9 cellular contexts compared by ENCODE assay signal in the genomic region with DNA sequence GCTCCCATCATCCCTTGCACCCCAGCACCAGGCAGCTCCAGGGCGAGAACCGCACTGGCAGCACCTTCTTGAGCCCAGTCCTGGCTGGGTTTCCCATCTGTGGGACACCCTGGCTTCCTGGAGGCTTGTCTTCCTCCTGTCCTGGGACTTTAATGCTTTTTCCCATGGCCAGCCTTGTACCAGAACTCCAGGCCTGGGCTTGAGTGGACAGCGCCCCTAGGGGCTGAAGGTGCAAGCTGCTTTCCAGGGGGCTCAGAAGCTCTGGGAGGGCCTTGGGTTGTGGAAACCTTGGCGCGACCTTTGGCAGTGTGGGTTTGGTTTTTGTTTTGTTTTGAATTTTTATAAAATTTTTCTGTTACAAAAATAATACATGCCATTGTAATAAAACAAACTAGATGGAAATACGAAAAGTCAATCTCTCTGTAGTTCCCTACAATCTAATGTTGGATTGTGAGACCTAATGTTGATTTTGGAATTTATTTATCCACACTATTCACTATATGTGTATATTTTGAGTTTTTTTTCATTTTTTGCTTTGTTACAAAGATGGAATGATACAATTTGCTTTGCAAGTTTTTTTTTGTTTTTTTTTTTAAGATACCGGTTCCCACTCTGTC. TPM values are rescaled to one million over a fixed set of nuclear protein-coding genes. Genes with fewer than 3 reads are reported as not detected.
DNase-seq lines count a peak whose midpoint lies in the region; ATAC-seq, FAIRE-seq and TF ChIP-seq lines count a peak whose summit lies in the region.
"Had no signal": no experiment of that assay in that cellular context is flagged by ENCODE, and none has a peak within 500 bp of the region (broad histone marks: within the 10 kb centered on the region; RNA-seq: fewer than 3 reads in every experiment).

No MANE protein-coding gene starts in this region.

- H3K36me3 ChIP-seq in bronchial epithelial cell (ENCODE audit: control insufficient read depth, insufficient read depth, low read length) (no peaks in the 10 kb centered on the region), tibial artery (no peaks in the 10 kb centered on the region)

- ATAC-seq in HG02610 (IDR thresholded peaks at IDR 0.05; ENCODE audit: unreplicated experiment) (peak; percentile 44), T-helper 17 cell (peak; percentile 60), HG03280 (IDR thresholded peaks at IDR 0.05; ENCODE audit: unreplicated experiment) (no peak)

- H3K4me1 ChIP-seq in tibial artery = no peaks in the 10 kb centered on the region

- no peak overlapping the region for H3K4me3 Mint-ChIP-seq in T-helper 17 cell
- H3K4me3 Mint-ChIP-seq: T-helper 1 cell treated with Interleukin-12 subunit alpha and Interleukin-12 subunit beta and Interleukin-4 antibody, amounts not matched to agents 30 μg/mL and 1 μg/mL, for 36 hours had no signal

- no peak overlapping the region for H3K27ac Mint-ChIP-seq in T-helper 17 cell
- H3K27ac Mint-ChIP-seq: T-helper 1 cell treated with Interleukin-12 subunit alpha and Interleukin-12 subunit beta and Interleukin-4 antibody, amounts not matched to agents 30 μg/mL and 1 μg/mL, for 36 hours had no signal

- peaks cover 23% of the 10 kb centered on the region for H3K27me3 Mint-ChIP-seq in T-helper 17 cell

- DNase-seq in D721Med (ENCODE audit: insufficient read length, low spot score) (no peak), T-helper 17 cell (peak in 1 of 3 donors; percentile 22), bronchial epithelial cell (ENCODE audit: low read depth) (peak; percentile 34), lung microvascular endothelial cell (ENCODE audit: low read depth in 2 of 2) (peak; percentile 46 to 55), tibial artery (peak in 1 of 2 donors; percentile 38), NCI-H510A treated with DMSO at 0.1 percent for 48 hours (lab: John Stamatoyannopoulos, UW) (no peak)

- no peak overlapping the region for H3K4me3 ChIP-seq in bronchial epithelial cell (ENCODE audit: low read depth, low read length)
- H3K4me3 ChIP-seq in tibial artery = no peak overlapping the region

- peaks cover 4% of the 10 kb centered on the region for H3K4me1 Mint-ChIP-seq in T-helper 17 cell

- H3K27me3 ChIP-seq in bronchial epithelial cell (ENCODE audit: control insufficient read depth, insufficient read depth, low read length) (no peaks in the 10 kb centered on the region), tibial artery (peaks cover 0 to 18% of the 10 kb centered on the region in 2 donors)

- peak; percentile 75 for TF ChIP-seq CTCF in D721Med (IDR thresholded peaks at IDR 0.05; ENCODE audit: insufficient read depth, missing control alignments)
- peak; percentile 85 for TF ChIP-seq CTCF in bronchial epithelial cell (IDR thresholded peaks at IDR 0.05; ENCODE audit: insufficient read depth, low read length, severe bottlenecking)
- peak; percentile 51 to 63 for TF ChIP-seq CTCF in tibial artery (IDR thresholded peaks at IDR 0.05)

- H3K27ac ChIP-seq in tibial artery = no peak overlapping the region

- H3K9me3 ChIP-seq in T-helper 17 cell (ENCODE audit: control insufficient read depth, low read length, poor library complexity, severe bottlenecking) = no peaks in the 10 kb centered on the region
- H3K9me3 ChIP-seq in tibial artery = no peaks in the 10 kb centered on the region

- intact Hi-C loops in tibial artery (cut with DNase I; ENCODE audit: low total_unique reads) = no loop called here

- peaks cover 5% of the 10 kb centered on the region for H3K36me3 Mint-ChIP-seq in T-helper 17 cell (ENCODE audit: low read depth)

- FAIRE-seq in D721Med (lab: Jason Lieb, UNC) (no peak), bronchial epithelial cell (lab: Jason Lieb, UNC) (no peak)

RNA-seq across cellular contexts. Expression of a gene that starts 33.8 kb away (rescaled TPM):
- total RNA-seq in T-helper 17 cell = 1,000 to 10,000 TPM; 1,753 to 1,861 TPM
- 1,896 and 1,988 TPM in 2 replicates for total RNA-seq in bronchial epithelial cell
- 1,249 and 1,276 TPM in 2 replicates for total RNA-seq in lung microvascular endothelial cell

Comparison
In these comparisons a context has a peak if more than half of its experiments do, and no peak if none do; other contexts are left out.
1. DNase-seq: peak in bronchial epithelial cell (single experiment) and lung microvascular endothelial cell (2 of 2); none in D721Med (single experiment) and NCI-H510A treated with DMSO at 0.1 percent for 48 hours (single experiment).
2. Peak in every context shown above with its lines, with median percentiles within 50 percentile points of each other: CTCF ChIP-seq.